10 cellular contexts compared by ENCODE assay signal in the genomic region with DNA sequence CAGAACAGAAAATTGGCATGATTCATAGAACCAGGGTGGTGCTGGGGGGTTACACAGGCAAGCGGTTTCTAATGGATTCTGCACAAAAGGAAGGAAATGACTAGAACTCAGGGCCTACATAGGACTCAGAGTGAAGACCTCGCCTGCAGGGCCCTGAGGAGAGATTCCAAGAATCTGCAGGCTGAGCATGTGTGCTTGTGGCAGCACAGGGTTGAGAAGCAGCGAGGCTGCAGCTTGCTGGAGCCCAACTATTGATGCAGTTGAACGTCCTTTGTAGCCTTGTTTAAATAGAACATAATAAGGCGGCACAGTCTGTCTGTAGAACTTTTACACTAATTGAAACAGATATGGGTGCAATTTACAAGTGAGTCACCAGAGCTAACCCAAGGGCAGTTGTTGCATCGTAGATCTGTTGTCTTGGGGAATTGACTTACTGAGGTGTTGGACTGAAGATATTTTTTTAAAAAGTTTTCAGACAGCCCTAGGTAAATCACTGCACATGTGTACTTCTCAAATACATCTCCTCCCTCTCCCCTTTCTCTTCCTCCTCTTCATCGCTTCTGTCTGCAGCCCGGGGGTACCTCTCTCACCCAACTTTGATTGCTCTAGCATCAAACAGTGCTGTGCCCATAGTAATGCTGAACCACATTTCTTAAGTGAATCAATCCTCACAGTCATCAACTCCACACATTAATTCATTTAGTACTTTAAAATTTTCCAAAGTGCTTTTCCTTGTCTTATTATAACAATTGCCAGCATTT. TPM values are rescaled to one million over a fixed set of nuclear protein-coding genes. Genes with fewer than 3 reads are reported as not detected.
DNase-seq lines count a peak whose midpoint lies in the region; ATAC-seq and TF ChIP-seq lines count a peak whose summit lies in the region.
"Had no signal": no experiment of that assay in that cellular context is flagged by ENCODE, and none has a peak within 500 bp of the region (broad histone marks: within the 10 kb centered on the region; RNA-seq: fewer than 3 reads in every experiment).

No MANE protein-coding gene starts in this region.

- H3K4me1 ChIP-seq in CD4-positive, CD25-positive, alpha-beta regulatory T cell (ENCODE audit: control insufficient read depth, insufficient read depth, low read length, poor library complexity, severe bottlenecking): peaks cover 50% of the 10 kb centered on the region
- H3K4me1 ChIP-seq in mesendoderm (ENCODE audit: control insufficient read depth, low read depth, low read length): no peaks in the 10 kb centered on the region
- H3K4me1 ChIP-seq in tibial nerve: no peaks in the 10 kb centered on the region

- peak overlapping the region; percentile 76 to 96 (median 91) for H3K27ac Mint-ChIP-seq in CD4-positive, CD25-positive, alpha-beta regulatory T cell

- no CpG with 5 or more reads among the region's 8 CpGs for WGBS in mesendoderm (ENCODE audit: extremely low coverage, insufficient coverage, low lambda C conversion rate)
- 65 to 71% methylated on average over 8 of the region's 8 CpGs for WGBS in tibial nerve, 2 donors

- no peak for TF ChIP-seq CTCF in tibial nerve (IDR thresholded peaks at IDR 0.05)

- no peaks in the 10 kb centered on the region for H3K9me3 ChIP-seq in CD4-positive, CD25-positive, alpha-beta regulatory T cell (ENCODE audit: control insufficient read depth in 2 of 2, low read length in 2 of 2)
- H3K9me3 ChIP-seq in tibial nerve: no peaks in the 10 kb centered on the region
- H3K9me3 ChIP-seq: SJSA1 had no signal

- peak overlapping the region; percentile 39 for H3K4me3 ChIP-seq in CD4-positive, CD25-positive, alpha-beta regulatory T cell (ENCODE audit: low read depth, low read length)
- no peak overlapping the region for H3K4me3 ChIP-seq in mesendoderm (ENCODE audit: low read length)
- H3K4me3 ChIP-seq in tibial nerve: no peak overlapping the region
- H3K4me3 ChIP-seq: GM12878, SJSA1 had no signal

- no peaks in the 10 kb centered on the region for H3K79me1 ChIP-seq in mesendoderm (ENCODE audit: low read length)

- peaks cover 0 to 4% (median 0%) of the 10 kb centered on the region in 7 donors for H3K9me3 Mint-ChIP-seq in CD4-positive, CD25-positive, alpha-beta regulatory T cell

- no peaks in the 10 kb centered on the region for H3K27me3 Mint-ChIP-seq in CD4-positive, CD25-positive, alpha-beta regulatory T cell

- no peak overlapping the region for H3K9ac ChIP-seq in mesendoderm (ENCODE audit: low read length)

- H3K4me2 ChIP-seq in mesendoderm (ENCODE audit: low read length): no peak overlapping the region

- ATAC-seq in CD4-positive, CD25-positive, alpha-beta regulatory T cell (ENCODE audit: low read depth in 2 of 2): peak; percentile 67 to 68

- H4K5ac ChIP-seq in mesendoderm (ENCODE audit: low read length): no peak overlapping the region

- H3K4me1 Mint-ChIP-seq in CD4-positive, CD25-positive, alpha-beta regulatory T cell: peaks cover 28 to 81% (median 60%) of the 10 kb centered on the region in 4 donors

- no peak overlapping the region for H2BK15ac ChIP-seq in mesendoderm (replicated peaks; ENCODE audit: low read depth)

- H2BK120ac ChIP-seq in mesendoderm (ENCODE audit: low read depth, low read length): no peak overlapping the region

- no peak overlapping the region for H3K18ac ChIP-seq in mesendoderm (ENCODE audit: low read length)

- peak overlapping the region; percentile 56 for H3K27ac ChIP-seq in CD4-positive, CD25-positive, alpha-beta regulatory T cell (ENCODE audit: insufficient read depth, low read length, poor library complexity, severe bottlenecking)
- no peak overlapping the region for H3K27ac ChIP-seq in mesendoderm (ENCODE audit: low read depth, low read length)
- H3K27ac ChIP-seq in tibial nerve: no peak overlapping the region

- H3K56ac ChIP-seq in mesendoderm (ENCODE audit: low read length): peak overlapping the region; percentile 34

- H3K4ac ChIP-seq in mesendoderm (ENCODE audit: low read depth, low read length): no peak overlapping the region

- no peak for TF ChIP-seq POLR2A in tibial nerve (IDR thresholded peaks at IDR 0.05)

- peak in 1 of 3 donors; percentile 71 for DNase-seq in CD4-positive, CD25-positive, alpha-beta regulatory T cell
- DNase-seq in LHCN-M2 (ENCODE audit: low read depth): peak; percentile 91
- peak; percentile 83 for DNase-seq in amniotic epithelial cell (ENCODE audit: low read depth)
- DNase-seq in mesendoderm: no peak
- no peak for DNase-seq in NCI-H2029 treated with DMSO at 0.1 percent for 48 hours (lab: John Stamatoyannopoulos, UW)
- DNase-seq in NCI-H187 treated with DMSO at 0.1 percent for 48 hours (lab: John Stamatoyannopoulos, UW): no peak
- DNase-seq in tibial nerve (ENCODE audit: low spot score in 2 of 2): no peak
- no peak for DNase-seq in stimulated activated naive CD4-positive, alpha-beta T cell (lab: John Stamatoyannopoulos, UW)

- no peak overlapping the region for H4K8ac ChIP-seq in mesendoderm (ENCODE audit: low read depth, low read length)

- no peak overlapping the region for H2AK5ac ChIP-seq in mesendoderm (ENCODE audit: low read length)

- H2BK5ac ChIP-seq in mesendoderm (ENCODE audit: low read length): no peak overlapping the region

- H3K36me3 ChIP-seq in CD4-positive, CD25-positive, alpha-beta regulatory T cell (ENCODE audit: control insufficient read depth, insufficient read depth, low read length): no peaks in the 10 kb centered on the region
- H3K36me3 ChIP-seq in mesendoderm (ENCODE audit: control insufficient read depth, insufficient read depth, low read length) (no peaks in the 10 kb centered on the region), tibial nerve (no peaks in the 10 kb centered on the region)
- H3K36me3 ChIP-seq: SJSA1 had no signal

- H3K79me2 ChIP-seq in mesendoderm (ENCODE audit: control insufficient read depth, insufficient read depth, low read length): no peaks in the 10 kb centered on the region

- H3K36me3 Mint-ChIP-seq in CD4-positive, CD25-positive, alpha-beta regulatory T cell: no peaks in the 10 kb centered on the region

- no peaks in the 10 kb centered on the region for H3K27me3 ChIP-seq in CD4-positive, CD25-positive, alpha-beta regulatory T cell (ENCODE audit: control insufficient read depth, insufficient read depth, low read length)
- H3K27me3 ChIP-seq in mesendoderm (ENCODE audit: insufficient read depth, low read length, poor library complexity) (no peaks in the 10 kb centered on the region), tibial nerve (no peaks in the 10 kb centered on the region)
- H3K27me3 ChIP-seq: SJSA1 had no signal

- H3K23ac ChIP-seq in mesendoderm (ENCODE audit: low read length): no peak overlapping the region

- TF ChIP-seq EP300 in tibial nerve (IDR thresholded peaks at IDR 0.05): no peak

- H3K4me3 Mint-ChIP-seq in CD4-positive, CD25-positive, alpha-beta regulatory T cell: peak overlapping the region; percentile 1 to 80 (median 34)

RNA-seq across cellular contexts. Expression of gene RHOH, which starts 58.3 kb away (rescaled TPM):
- total RNA-seq in CD4-positive, CD25-positive, alpha-beta regulatory T cell: 645 TPM
- polyA plus RNA-seq in CD4-positive, CD25-positive, alpha-beta regulatory T cell: 100 to 1,000 TPM; 360 to 479 (median 397) TPM
- 0.75 and 0.90 TPM in 2 replicates for total RNA-seq in LHCN-M2 (2014; rRNA removed)
- not detected for polyA plus RNA-seq in LHCN-M2 (2012)
- polyA plus RNA-seq in mesendoderm (2013, experiment 1 of 2): 1.1 TPM
- 0.90 TPM for polyA plus RNA-seq in mesendoderm (2013, experiment 2 of 2)
- 1 to 10 TPM in 2 of 4 donors, under 1 TPM in 2; 0.30 to 2.2 (median 1.0) TPM for total RNA-seq in tibial nerve
- total RNA-seq: SJSA1 had no signal

Comparison
In these comparisons a context has a peak if more than half of its experiments do, and no peak if none do; other contexts are left out.
1. DNase-seq: peak in LHCN-M2 (single experiment) and amniotic epithelial cell (single experiment); none in mesendoderm (single experiment), NCI-H2029 treated with DMSO at 0.1 percent for 48 hours (single experiment), NCI-H187 treated with DMSO at 0.1 percent for 48 hours (single experiment), tibial nerve (0 of 2) and stimulated activated naive CD4-positive, alpha-beta T cell (0 of 6).
2. RNA of gene RHOH, which starts 58.3 kb away (total RNA-seq): 645 TPM in CD4-positive, CD25-positive, alpha-beta regulatory T cell (single experiment); 0.30 to 2.2 TPM in tibial nerve and 0.75 to 0.90 TPM in LHCN-M2; every median in the first group is over 100 times any median in the second.